ENCODE assay signal across 10 cellular contexts in genomic region chr3:178777718-178778411, GRCh38.
DNase-seq lines count a peak whose midpoint lies in the region; ATAC-seq and TF ChIP-seq lines count a peak whose summit lies in the region.
"Had no signal": no experiment of that assay in that cellular context is flagged by ENCODE, and none has a peak within 500 bp of the region (broad histone marks: within the 10 kb centered on the region; RNA-seq: fewer than 3 reads in every experiment).

No MANE protein-coding gene starts in this region.

- peak; percentile 69 for ATAC-seq in GM21723 (IDR thresholded peaks at IDR 0.05; ENCODE audit: unreplicated experiment)

- no peak for TF ChIP-seq CTCF in GM10266 (IDR thresholded peaks at IDR 0.05; ENCODE audit: control insufficient read depth, insufficient read depth, low read depth, missing control alignments)

- DNase-seq in GM10266 (ENCODE audit: extremely low spot score): peak; percentile 38
- DNase-seq in LHCN-M2 (ENCODE audit: low read depth): peak; percentile 94
- DNase-seq in hepatic stellate cell (ENCODE audit: low spot score): peak; percentile 48
- DNase-seq in HUDEP-2 (lab: John Stamatoyannopoulos, UW; ENCODE audit: unreplicated experiment in 76 of 76): no peak
- DNase-seq in NCI-H1930 (lab: John Stamatoyannopoulos, UW): no peak
- no peak for DNase-seq in NCI-H2107 (lab: John Stamatoyannopoulos, UW)
- DNase-seq in GOT3 (lab: John Stamatoyannopoulos, UW): no peak
- DNase-seq: activated CD4-positive, alpha-beta T cell treated with anti-CD3 and anti-CD28 coated beads, Interleukin-2, amount 50 U/mL, for 1 hour; effector memory CD4-positive, alpha-beta T cell had no signal

Comparison
In these comparisons a context has a peak if more than half of its experiments do, and no peak if none do; other contexts are left out.
1. DNase-seq: peak in GM10266 (single experiment), LHCN-M2 (single experiment) and hepatic stellate cell (single experiment); none in HUDEP-2 (0 of 76), NCI-H1930 (0 of 2), NCI-H2107 (single experiment) and GOT3 (single experiment).